19 cellular contexts compared by ENCODE assay signal in the genomic region with DNA sequence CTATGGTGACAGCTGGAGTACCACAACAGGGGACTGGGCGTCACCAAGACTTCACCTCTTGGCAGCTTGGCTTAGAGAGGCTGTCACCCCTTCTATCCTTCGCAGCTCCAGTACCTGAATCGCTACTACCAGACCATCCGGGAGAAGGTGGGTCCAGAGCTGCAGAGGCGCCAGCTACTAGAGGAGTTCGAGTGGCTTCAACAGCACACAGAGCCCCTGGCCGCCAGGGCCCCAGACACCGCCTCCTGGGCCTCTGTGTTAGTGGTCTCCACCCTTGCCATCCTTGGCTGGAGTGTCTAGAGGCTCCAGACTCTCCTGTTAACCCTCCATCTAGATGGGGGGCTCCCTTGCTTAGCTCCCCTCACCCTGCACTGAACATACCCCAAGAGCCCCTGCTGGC. TPM values are rescaled to one million over a fixed set of nuclear protein-coding genes. Genes with fewer than 3 reads are reported as not detected.
A peak's percentile ranks its signal among the peaks of the same experiment; 100 is the strongest.
DNase-seq lines count a peak whose midpoint lies in the region; ATAC-seq and TF ChIP-seq lines count a peak whose summit lies in the region.
"Had no signal": no experiment of that assay in that cellular context is flagged by ENCODE, and none has a peak within 500 bp of the region (broad histone marks: within the 10 kb centered on the region; RNA-seq: fewer than 3 reads in every experiment).

No MANE protein-coding gene starts in this region.

- H3K27ac Mint-ChIP-seq in activated naive CD8-positive, alpha-beta T cell treated with anti-CD3 and anti-CD28 coated beads, Interleukin-2, amount 10 ng/mL, durations not matched to agents 7 days and 5 days: peak overlapping the region; percentile 91
- no peak overlapping the region for H3K27ac Mint-ChIP-seq in activated naive CD8-positive, alpha-beta T cell treated with anti-CD3 and anti-CD28 coated beads, Interleukin-2, amount 50 U/mL, for 24 hours

- peak overlapping the region; percentile 100 for H3K27ac ChIP-seq in OCI-LY1 (ENCODE audit: low read depth, low read length, poor library complexity, severe bottlenecking)
- peak overlapping the region; percentile 53 for H3K27ac ChIP-seq in effector memory CD4-positive, alpha-beta T cell (ENCODE audit: insufficient read depth, low read length, poor library complexity, severe bottlenecking)
- H3K27ac ChIP-seq: esophagus muscularis mucosa, gastroesophageal sphincter had no signal

- H3K4me1 ChIP-seq in OCI-LY1 (ENCODE audit: insufficient read depth, low read length, severe bottlenecking): peaks cover 54% of the 10 kb centered on the region
- H3K4me1 ChIP-seq in effector memory CD4-positive, alpha-beta T cell (ENCODE audit: control insufficient read depth, insufficient read depth, low read length, poor library complexity, severe bottlenecking): peaks cover 55% of the 10 kb centered on the region
- H3K4me1 ChIP-seq: esophagus muscularis mucosa, gastroesophageal sphincter had no signal

- H3K4me2 ChIP-seq in OCI-LY1 (ENCODE audit: low read length): no peak overlapping the region

- H3K79me2 ChIP-seq in OCI-LY1 (ENCODE audit: insufficient read depth, low read length): no peaks in the 10 kb centered on the region

- H3K36me3 Mint-ChIP-seq in activated naive CD8-positive, alpha-beta T cell treated with anti-CD3 and anti-CD28 coated beads, Interleukin-2, amount 10 ng/mL, durations not matched to agents 7 days and 5 days: peaks cover 2% of the 10 kb centered on the region
- peaks cover 3% of the 10 kb centered on the region for H3K36me3 Mint-ChIP-seq in activated naive CD8-positive, alpha-beta T cell treated with anti-CD3 and anti-CD28 coated beads, Interleukin-2, amount 50 U/mL, for 24 hours (ENCODE audit: low read depth)
- no peaks in the 10 kb centered on the region for H3K36me3 Mint-ChIP-seq in activated T-cell treated with anti-CD3 and anti-CD28 coated beads, Interleukin-2, amount 50 U/mL, for 4 hours (ENCODE audit: insufficient read depth)

- no peaks in the 10 kb centered on the region for H3K27me3 Mint-ChIP-seq in activated naive CD8-positive, alpha-beta T cell treated with anti-CD3 and anti-CD28 coated beads, Interleukin-2, amount 10 ng/mL, durations not matched to agents 7 days and 5 days
- no peaks in the 10 kb centered on the region for H3K27me3 Mint-ChIP-seq in activated naive CD8-positive, alpha-beta T cell treated with anti-CD3 and anti-CD28 coated beads, Interleukin-2, amount 50 U/mL, for 24 hours
- no peaks in the 10 kb centered on the region for H3K27me3 Mint-ChIP-seq in activated T-cell treated with anti-CD3 and anti-CD28 coated beads, Interleukin-2, amount 50 U/mL, for 4 hours (ENCODE audit: low read depth)

- no peaks in the 10 kb centered on the region for H3K36me3 ChIP-seq in OCI-LY1 (ENCODE audit: insufficient read depth, low read length)
- no peaks in the 10 kb centered on the region for H3K36me3 ChIP-seq in effector memory CD4-positive, alpha-beta T cell (ENCODE audit: control insufficient read depth, insufficient read depth, low read length)
- H3K36me3 ChIP-seq: esophagus muscularis mucosa, gastroesophageal sphincter had no signal

- POLR2A ChIA-PET in activated naive CD8-positive, alpha-beta T cell treated with anti-CD3 and anti-CD28 coated beads, Interleukin-2, amount 10 ng/mL, durations not matched to agents 7 days and 5 days (lab: Charles Lee): interaction anchor here (1.4 to 8.6 kb wide), 4 partner anchors 9 to 24 kb away, joined by 3 to 155 read pairs (median 18); a partner anchor contains a TSS

- H3F3A ChIP-seq in OCI-LY1 (ENCODE audit: insufficient read depth, low read length): no peaks in the 10 kb centered on the region; the same call in 1 of the 2 replicates

- no peak for DNase-seq in activated naive CD8-positive, alpha-beta T cell treated with anti-CD3 and anti-CD28 coated beads, Interleukin-2, amount 10 ng/mL, durations not matched to agents 7 days and 5 days
- no peak for DNase-seq in activated naive CD8-positive, alpha-beta T cell treated with anti-CD3 and anti-CD28 coated beads, Interleukin-2, amount 50 U/mL, for 24 hours
- DNase-seq in effector memory CD4-positive, alpha-beta T cell: no peak
- no peak for DNase-seq in EL
- DNase-seq in activated T-cell treated with anti-CD3 and anti-CD28 coated beads, Interleukin-2, amount 50 U/mL, for 4 hours: no peak
- DNase-seq: activated gamma-delta T cell, MV-4-11, NCI-H1694 treated with DMSO at 0.1 percent for 48 hours, NCI-H748 treated with DMSO at 0.1 percent for 48 hours, Right ventricle myocardium superior had no signal

- peak overlapping the region; percentile 25 for H3K4me3 Mint-ChIP-seq in activated naive CD8-positive, alpha-beta T cell treated with anti-CD3 and anti-CD28 coated beads, Interleukin-2, amount 10 ng/mL, durations not matched to agents 7 days and 5 days
- no peak overlapping the region for H3K4me3 Mint-ChIP-seq in activated naive CD8-positive, alpha-beta T cell treated with anti-CD3 and anti-CD28 coated beads, Interleukin-2, amount 50 U/mL, for 24 hours
- H3K4me3 Mint-ChIP-seq in activated T-cell treated with anti-CD3 and anti-CD28 coated beads, Interleukin-2, amount 50 U/mL, for 4 hours: no peak overlapping the region

- H3K9me2 ChIP-seq in OCI-LY1 (ENCODE audit: low read depth, low read length): no peaks in the 10 kb centered on the region

- H3K27me3 ChIP-seq in OCI-LY1 (ENCODE audit: insufficient read depth, low read length): no peaks in the 10 kb centered on the region
- no peaks in the 10 kb centered on the region for H3K27me3 ChIP-seq in effector memory CD4-positive, alpha-beta T cell (replicated peaks; ENCODE audit: control insufficient read depth, insufficient read depth, low read length, poor library complexity, severe bottlenecking)
- H3K27me3 ChIP-seq: esophagus muscularis mucosa, gastroesophageal sphincter had no signal

- H3K4me3 ChIP-seq in OCI-LY1 (ENCODE audit: low read depth, low read length, poor library complexity, severe bottlenecking): no peak overlapping the region
- H3K4me3 ChIP-seq in effector memory CD4-positive, alpha-beta T cell (ENCODE audit: insufficient read depth, low read depth, low read length, poor library complexity, severe bottlenecking): no peak overlapping the region
- H3K4me3 ChIP-seq: esophagus muscularis mucosa, gastroesophageal sphincter had no signal

- peaks cover 43% of the 10 kb centered on the region for H3K4me1 Mint-ChIP-seq in activated naive CD8-positive, alpha-beta T cell treated with anti-CD3 and anti-CD28 coated beads, Interleukin-2, amount 10 ng/mL, durations not matched to agents 7 days and 5 days
- peaks cover 55% of the 10 kb centered on the region for H3K4me1 Mint-ChIP-seq in activated naive CD8-positive, alpha-beta T cell treated with anti-CD3 and anti-CD28 coated beads, Interleukin-2, amount 50 U/mL, for 24 hours
- peaks cover 52% of the 10 kb centered on the region for H3K4me1 Mint-ChIP-seq in activated T-cell treated with anti-CD3 and anti-CD28 coated beads, Interleukin-2, amount 50 U/mL, for 4 hours (ENCODE audit: low read depth)

- peak overlapping the region; percentile 73 for H3K9ac ChIP-seq in OCI-LY1 (ENCODE audit: low read length)

- ATAC-seq in activated naive CD8-positive, alpha-beta T cell treated with anti-CD3 and anti-CD28 coated beads, Interleukin-2, amount 10 ng/mL, durations not matched to agents 7 days and 5 days (ENCODE audit: low read depth): no peak
- no peak for ATAC-seq in activated naive CD8-positive, alpha-beta T cell treated with anti-CD3 and anti-CD28 coated beads, Interleukin-2, amount 50 U/mL, for 24 hours
- ATAC-seq in HG02852 (IDR thresholded peaks at IDR 0.05; ENCODE audit: unreplicated experiment): no peak
- no peak for ATAC-seq in HG03097 (IDR thresholded peaks at IDR 0.05; ENCODE audit: low FRiP score, unreplicated experiment)
- ATAC-seq in activated T-cell treated with anti-CD3 and anti-CD28 coated beads, Interleukin-2, amount 50 U/mL, for 4 hours: no peak
- ATAC-seq: gastroesophageal sphincter had no signal

- H3K9me3 ChIP-seq in OCI-LY1 (ENCODE audit: low read length): no peaks in the 10 kb centered on the region
- H3K9me3 ChIP-seq in effector memory CD4-positive, alpha-beta T cell (ENCODE audit: control insufficient read depth, low read length): no peaks in the 10 kb centered on the region
- H3K9me3 ChIP-seq: esophagus muscularis mucosa, gastroesophageal sphincter had no signal

- no peak overlapping the region for H2AFZ ChIP-seq in OCI-LY1 (ENCODE audit: low read length)

- no peak for TF ChIP-seq CTCF in OCI-LY1 (IDR thresholded peaks at IDR 0.05; ENCODE audit: low read length)

- no peaks in the 10 kb centered on the region for H4K20me1 ChIP-seq in OCI-LY1 (ENCODE audit: insufficient read depth, low read length)

- no peaks in the 10 kb centered on the region for H3K9me3 Mint-ChIP-seq in activated naive CD8-positive, alpha-beta T cell treated with anti-CD3 and anti-CD28 coated beads, Interleukin-2, amount 10 ng/mL, durations not matched to agents 7 days and 5 days
- no peaks in the 10 kb centered on the region for H3K9me3 Mint-ChIP-seq in activated naive CD8-positive, alpha-beta T cell treated with anti-CD3 and anti-CD28 coated beads, Interleukin-2, amount 50 U/mL, for 24 hours
- no peaks in the 10 kb centered on the region for H3K9me3 Mint-ChIP-seq in activated T-cell treated with anti-CD3 and anti-CD28 coated beads, Interleukin-2, amount 50 U/mL, for 4 hours

RNA-seq across cellular contexts. Expression of a gene that starts 11.6 kb away (rescaled TPM):
- 100 to 1,000 TPM; 239 to 241 TPM for total RNA-seq in activated naive CD8-positive, alpha-beta T cell treated with anti-CD3 and anti-CD28 coated beads, Interleukin-2, amount 10 ng/mL, durations not matched to agents 7 days and 5 days
- total RNA-seq in activated T-cell treated with anti-CD3 and anti-CD28 coated beads, Interleukin-2, amount 50 U/mL, for 4 hours: 100 to 1,000 TPM in 2 of 3 donors, 10 to 100 TPM in 1; 92.5 to 114 (median 108) TPM
- total RNA-seq: H4, kidney epithelial cell, lung microvascular endothelial cell, osteoblast had no signal

RNA-seq across cellular contexts. Expression of a gene that starts 29.4 kb away (rescaled TPM):
- under 1 TPM; 0.65 to 0.67 TPM for total RNA-seq in activated naive CD8-positive, alpha-beta T cell treated with anti-CD3 and anti-CD28 coated beads, Interleukin-2, amount 10 ng/mL, durations not matched to agents 7 days and 5 days
- under 1 TPM; 0.05 to 0.13 (median 0.08) TPM for total RNA-seq in activated T-cell treated with anti-CD3 and anti-CD28 coated beads, Interleukin-2, amount 50 U/mL, for 4 hours
- total RNA-seq: kidney epithelial cell, lung microvascular endothelial cell, osteoblast had no signal
